16 cellular contexts compared by ENCODE assay signal in genomic region chr4:38279077-38279476, GRCh38.
DNase-seq lines count a peak whose midpoint lies in the region; ATAC-seq and TF ChIP-seq lines count a peak whose summit lies in the region.
"Had no signal": no experiment of that assay in that cellular context is flagged by ENCODE, and none has a peak within 500 bp of the region (broad histone marks: within the 10 kb centered on the region; RNA-seq: fewer than 3 reads in every experiment).

No MANE protein-coding gene starts in this region.

- H3K27me3 Mint-ChIP-seq in nephron progenitor cell (ENCODE audit: low read depth, poor library complexity): no peaks in the 10 kb centered on the region

- in situ Hi-C loops in gastrocnemius medialis (cut with MboI; ENCODE audit: low sequenced_read_pairs in 4 of 4): no loop called here

- BruUV-seq in A673 (replicated peaks; lab: Mats Ljungman, UMichigan): no TSS peak

- peaks cover 19% of the 10 kb centered on the region for H3K36me3 Mint-ChIP-seq in nephron progenitor cell (ENCODE audit: low read depth)
- H3K36me3 Mint-ChIP-seq: CD8-positive, alpha-beta T cell had no signal

- TF ChIP-seq CTCF in nephron progenitor cell (IDR thresholded peaks at IDR 0.05): no peak
- TF ChIP-seq CTCF in gastrocnemius medialis (IDR thresholded peaks at IDR 0.05 in 4 of 5, conservative IDR thresholded peaks at IDR 0.05 in 1 of 5): no peak
- no peak for TF ChIP-seq CTCF in A673 (conservative IDR thresholded peaks at IDR 0.05; ENCODE audit: low read depth, low read length)

- CTCF ChIA-PET in A673 (lab: Charles Lee): no interaction called here

- DNase-seq in DMS53 (lab: John Stamatoyannopoulos, UW) (peak; percentile 26), DMS53 treated with DMSO at 0.1 percent for 48 hours (lab: John Stamatoyannopoulos, UW; ENCODE audit: unreplicated experiment) (no peak), left colon (peak; percentile 48 to 59), nephron progenitor cell (no peak), gastrocnemius medialis (no peak), A673 (ENCODE audit: low spot score) (no peak)
- DNase-seq: 8988T; CD8-positive, alpha-beta T cell; GOT3; NCI-H524 treated with DMSO at 0.1 percent for 48 hours; NK-92 treated with Interleukin-12 subunit alpha and Interleukin-12 subunit beta, amount 100 ng/mL, for 24 hours; SIG-M5 had no signal

- no peaks in the 10 kb centered on the region for H3K4me1 ChIP-seq in gastrocnemius medialis
- no peaks in the 10 kb centered on the region for H3K4me1 ChIP-seq in A673 (ENCODE audit: insufficient read depth, low read length, poor library complexity, severe bottlenecking)
- H3K4me1 ChIP-seq: BLaER1 had no signal

- no peak overlapping the region for H3K4me3 ChIP-seq in gastrocnemius medialis
- H3K4me3 ChIP-seq in A673 (ENCODE audit: low read depth, low read length, poor library complexity, severe bottlenecking): no peak overlapping the region
- H3K4me3 ChIP-seq: BLaER1 had no signal

- ATAC-seq in left colon: peak; percentile 49
- ATAC-seq in HG03457 (IDR thresholded peaks at IDR 0.05; ENCODE audit: unreplicated experiment): no peak
- no peak for ATAC-seq in HG03439 (IDR thresholded peaks at IDR 0.05; ENCODE audit: unreplicated experiment)
- ATAC-seq in gastrocnemius medialis: no peak
- ATAC-seq: CD8-positive, alpha-beta T cell had no signal

- peaks cover 21% of the 10 kb centered on the region for H3K9me3 Mint-ChIP-seq in nephron progenitor cell
- H3K9me3 Mint-ChIP-seq: CD8-positive, alpha-beta T cell had no signal

- H3K9me3 ChIP-seq in gastrocnemius medialis (no peaks in the 10 kb centered on the region), A673 (ENCODE audit: low read depth, low read length, poor library complexity, severe bottlenecking) (no peaks in the 10 kb centered on the region)

- H3K36me3 ChIP-seq in gastrocnemius medialis (no peaks in the 10 kb centered on the region), A673 (ENCODE audit: insufficient read depth, low read length, poor library complexity, severe bottlenecking) (no peaks in the 10 kb centered on the region)
- H3K36me3 ChIP-seq: BLaER1 had no signal

- POLR2A ChIA-PET in A673 (lab: Charles Lee; ENCODE audit: low non-redundant PET): no interaction called here

- no peaks in the 10 kb centered on the region for H3K27me3 ChIP-seq in gastrocnemius medialis
- no peaks in the 10 kb centered on the region for H3K27me3 ChIP-seq in A673 (replicated peaks; ENCODE audit: insufficient read depth, low read depth, low read length, poor library complexity)
- H3K27me3 ChIP-seq: BLaER1 had no signal

- no peak for TF ChIP-seq POLR2A in gastrocnemius medialis (IDR thresholded peaks at IDR 0.05)

- no peak overlapping the region for H3K4me3 Mint-ChIP-seq in nephron progenitor cell
- H3K4me3 Mint-ChIP-seq: CD8-positive, alpha-beta T cell had no signal

- H3K27ac ChIP-seq in gastrocnemius medialis: no peak overlapping the region
- H3K27ac ChIP-seq in A673 (ENCODE audit: low read depth, low read length, poor library complexity, severe bottlenecking): no peak overlapping the region
- H3K27ac ChIP-seq: BLaER1, KMS-11 had no signal

- intact Hi-C loops in left colon (cut with DNase I, micrococcal nuclease): no loop called here
- intact Hi-C loops in gastrocnemius medialis (cut with DNase I; ENCODE audit: low total_unique reads): no loop called here
- intact Hi-C loops in A673 (cut with micrococcal nuclease; ENCODE audit: unreplicated experiment): no loop called here

- H3K4me1 Mint-ChIP-seq in nephron progenitor cell: peaks cover 71% of the 10 kb centered on the region

- H3K27ac Mint-ChIP-seq in nephron progenitor cell: peak overlapping the region; percentile 68
- H3K27ac Mint-ChIP-seq: CD8-positive, alpha-beta T cell had no signal

Comparison
In these comparisons a context has a peak if more than half of its experiments do, and no peak if none do; other contexts are left out.
1. DNase-seq: peak in DMS53 (single experiment) and left colon (2 of 2); none in DMS53 treated with DMSO at 0.1 percent for 48 hours (single experiment), nephron progenitor cell (single experiment), gastrocnemius medialis (0 of 2) and A673 (single experiment).